Comparison of ENCODE assay signal across 17 cellular contexts in the genomic region with DNA sequence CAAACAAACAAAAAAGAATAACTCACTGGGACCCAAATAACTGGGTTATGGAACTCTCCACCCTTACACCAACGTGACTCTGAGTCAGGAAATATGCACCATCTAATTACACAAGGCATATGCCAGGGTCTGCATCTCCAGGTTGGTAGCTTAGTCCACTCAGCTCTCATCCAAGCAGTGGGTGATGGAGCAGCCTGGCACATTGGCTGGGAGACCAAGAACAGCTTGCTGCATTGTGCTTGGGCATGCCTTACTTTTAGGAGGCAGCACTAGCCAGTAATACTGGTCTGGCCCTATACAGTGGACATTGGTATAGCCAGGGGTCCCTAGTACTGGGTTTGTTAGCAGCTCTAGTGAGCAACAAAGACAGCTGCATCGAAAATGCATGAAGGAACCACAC.
"Had no signal": no experiment of that assay in that cellular context is flagged by ENCODE, and none has a peak within 500 bp of the region (broad histone marks: within the 10 kb centered on the region; RNA-seq: fewer than 3 reads in every experiment).

No MANE protein-coding gene starts in this region.

- H3K27me3 Mint-ChIP-seq: naive thymus-derived CD4-positive, alpha-beta T cell had no signal

- DNase-seq: dermis blood vessel endothelial cell; erythroblast; foreskin melanocyte; heart left ventricle; hippocampal formation; kidney glomerular epithelial cell; mesendoderm; naive thymus-derived CD4-positive, alpha-beta T cell; nephron progenitor cell; small intestine; stimulated activated CD4-positive, alpha-beta T cell treated with anti-CD3 and anti-CD28 coated beads, Interleukin-12 subunit alpha, Interleukin-12 subunit beta, amount 100 ng/mL, for 4 hours; stimulated activated naive CD4-positive, alpha-beta T cell treated with Interleukin-2 at 50 U/mL for 16 hours; thyroid gland; uterus had no signal

- H3K4me3 Mint-ChIP-seq: naive thymus-derived CD4-positive, alpha-beta T cell; nephron progenitor cell had no signal

- ATAC-seq: heart left ventricle; naive thymus-derived CD4-positive, alpha-beta T cell had no signal

- H3K9me3 Mint-ChIP-seq: naive thymus-derived CD4-positive, alpha-beta T cell; nephron progenitor cell had no signal

- H3K4me3 ChIP-seq: heart left ventricle, right atrium auricular region, suprapubic skin, thyroid gland, upper lobe of left lung, uterus had no signal

- H3K4me1 Mint-ChIP-seq: naive thymus-derived CD4-positive, alpha-beta T cell had no signal

- H3K27ac ChIP-seq: heart left ventricle, right atrium auricular region, thyroid gland, upper lobe of left lung, uterus had no signal

- H3K27ac Mint-ChIP-seq: naive thymus-derived CD4-positive, alpha-beta T cell; nephron progenitor cell had no signal

- H3K36me3 Mint-ChIP-seq: naive thymus-derived CD4-positive, alpha-beta T cell had no signal
